ENCODE assay signal across 1 cellular context in the genomic region with DNA sequence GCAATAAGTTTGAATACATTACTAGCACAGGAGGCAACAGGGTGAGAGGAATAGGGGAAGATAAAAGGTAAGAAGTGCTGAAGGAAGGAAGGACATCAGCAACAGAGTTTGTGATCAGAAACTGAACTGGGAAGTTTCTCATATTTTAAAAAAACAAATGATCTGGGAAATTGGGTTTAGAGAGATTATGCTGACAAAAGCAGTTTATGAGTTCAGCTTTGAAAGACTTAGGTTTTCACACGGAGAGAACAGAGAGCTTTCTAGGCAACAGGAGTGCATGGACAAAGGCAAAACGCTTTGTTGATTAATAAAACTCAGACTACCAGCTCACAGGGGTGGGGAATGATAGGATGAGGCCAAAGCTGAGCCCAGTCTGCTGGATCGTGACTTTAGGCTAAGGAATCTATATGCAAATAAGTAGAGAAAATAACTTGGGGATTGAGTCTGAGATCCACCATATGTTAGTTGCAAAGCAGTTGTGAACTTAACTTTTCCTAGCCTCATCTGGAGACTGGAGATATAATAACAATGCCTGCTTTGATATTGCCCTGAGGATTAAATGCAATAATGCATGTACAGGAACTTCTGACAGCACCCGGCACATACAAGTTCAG.
TF ChIP-seq lines count a peak whose summit lies in the region.

No MANE protein-coding gene starts in this region.

TF ChIP-seq in IMR-90, 13 proteins besides CTCF, POLR2A, EP300 and RAD21:
- TF ChIP-seq SMC3 (IDR thresholded peaks at IDR 0.05; ENCODE audit: low read depth, low read length) (no peak), MAFK (IDR thresholded peaks at IDR 0.05; ENCODE audit: low read depth, low read length) (peak; percentile 93), FOS (IDR thresholded peaks at IDR 0.05; ENCODE audit: low read depth, low read length) (no peak), MXI1 (IDR thresholded peaks at IDR 0.05; ENCODE audit: borderline replicate concordance, low read depth, low read length) (no peak), NFE2L2 (IDR thresholded peaks at IDR 0.05; ENCODE audit: low read depth, low read length) (no peak), CHD1 (IDR thresholded peaks at IDR 0.05; ENCODE audit: low read depth, low read length) (no peak)
- TF ChIP-seq, protein P1, sequence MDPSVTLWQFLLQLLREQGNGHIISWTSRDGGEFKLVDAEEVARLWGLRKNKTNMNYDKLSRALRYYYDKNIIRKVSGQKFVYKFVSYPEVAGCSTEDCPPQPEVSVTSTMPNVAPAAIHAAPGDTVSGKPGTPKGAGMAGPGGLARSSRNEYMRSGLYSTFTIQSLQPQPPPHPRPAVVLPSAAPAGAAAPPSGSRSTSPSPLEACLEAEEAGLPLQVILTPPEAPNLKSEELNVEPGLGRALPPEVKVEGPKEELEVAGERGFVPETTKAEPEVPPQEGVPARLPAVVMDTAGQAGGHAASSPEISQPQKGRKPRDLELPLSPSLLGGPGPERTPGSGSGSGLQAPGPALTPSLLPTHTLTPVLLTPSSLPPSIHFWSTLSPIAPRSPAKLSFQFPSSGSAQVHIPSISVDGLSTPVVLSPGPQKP (IDR thresholded peaks at IDR 0.05; ENCODE audit: borderline replicate concordance, low read depth, low read length), result no peak
- TF ChIP-seq, protein P2, sequence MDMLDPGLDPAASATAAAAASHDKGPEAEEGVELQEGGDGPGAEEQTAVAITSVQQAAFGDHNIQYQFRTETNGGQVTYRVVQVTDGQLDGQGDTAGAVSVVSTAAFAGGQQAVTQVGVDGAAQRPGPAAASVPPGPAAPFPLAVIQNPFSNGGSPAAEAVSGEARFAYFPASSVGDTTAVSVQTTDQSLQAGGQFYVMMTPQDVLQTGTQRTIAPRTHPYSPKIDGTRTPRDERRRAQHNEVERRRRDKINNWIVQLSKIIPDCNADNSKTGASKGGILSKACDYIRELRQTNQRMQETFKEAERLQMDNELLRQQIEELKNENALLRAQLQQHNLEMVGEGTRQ (IDR thresholded peaks at IDR 0.05; ENCODE audit: low read depth, low read length), result no peak
TF ChIP-seq in IMR-90: peak in this region for 1.
